18 cellular contexts compared by ENCODE assay signal in genomic region chr2:238817382-238817781, GRCh38. TPM values are rescaled to one million over a fixed set of nuclear protein-coding genes. Genes with fewer than 3 reads are reported as not detected.
DNase-seq lines count a peak whose midpoint lies in the region; ATAC-seq and TF ChIP-seq lines count a peak whose summit lies in the region.
"Had no signal": no experiment of that assay in that cellular context is flagged by ENCODE, and none has a peak within 500 bp of the region (broad histone marks: within the 10 kb centered on the region; RNA-seq: fewer than 3 reads in every experiment).

No MANE protein-coding gene starts in this region.

- no peak for TF ChIP-seq CTCF in glutamatergic neuron (IDR thresholded peaks at IDR 0.05; ENCODE audit: partially characterized antibody, unreplicated experiment)
- no peak for TF ChIP-seq CTCF in neural progenitor cell (IDR thresholded peaks at IDR 0.05)

- no peak overlapping the region for H2AFZ ChIP-seq in neural progenitor cell (replicated peaks)
- H2AFZ ChIP-seq: GM23248 had no signal

- H3K36me3 ChIP-seq in neural progenitor cell = no peaks in the 10 kb centered on the region
- H3K36me3 ChIP-seq: BLaER1 had no signal

- peaks cover 7% of the 10 kb centered on the region for H3K27me3 Mint-ChIP-seq in glutamatergic neuron (ENCODE audit: unreplicated experiment)
- peaks cover 16% of the 10 kb centered on the region for H3K27me3 Mint-ChIP-seq in neural progenitor cell (ENCODE audit: insufficient read depth, low read depth)

- H3K27ac Mint-ChIP-seq in glutamatergic neuron (ENCODE audit: unreplicated experiment) (peak overlapping the region; percentile 88), neural progenitor cell (peak overlapping the region; percentile 69)
- H3K27ac Mint-ChIP-seq: CD8-positive, alpha-beta memory T cell; HFFc6; IgD-negative memory B cell had no signal

- H3K4me3 ChIP-seq in neural progenitor cell = no peak overlapping the region
- H3K4me3 ChIP-seq: BLaER1, GM23248 had no signal

- H3K4me1 Mint-ChIP-seq in glutamatergic neuron (ENCODE audit: low read depth, unreplicated experiment) (peaks cover 15% of the 10 kb centered on the region), neural progenitor cell (peaks cover 30% of the 10 kb centered on the region)
- H3K4me1 Mint-ChIP-seq: CD8-positive, alpha-beta memory T cell; IgD-negative memory B cell had no signal

- no peaks in the 10 kb centered on the region for H3K79me2 ChIP-seq in neural progenitor cell (ENCODE audit: low read depth)

- no peak overlapping the region for H3K9ac ChIP-seq in neural progenitor cell
- H3K9ac ChIP-seq: BLaER1, GM23248 had no signal

- H3K4me1 ChIP-seq in neural progenitor cell = no peaks in the 10 kb centered on the region
- H3K4me1 ChIP-seq: Caco-2 had no signal

- ATAC-seq in HG02938 (IDR thresholded peaks at IDR 0.05; ENCODE audit: unreplicated experiment) (no peak), GM19467 (IDR thresholded peaks at IDR 0.05; ENCODE audit: unreplicated experiment) (no peak)

- H3K4me3 Mint-ChIP-seq in glutamatergic neuron (ENCODE audit: unreplicated experiment) (no peak overlapping the region), neural progenitor cell (no peak overlapping the region)
- H3K4me3 Mint-ChIP-seq: CD8-positive, alpha-beta memory T cell; HFFc6; IgD-negative memory B cell had no signal

- H3F3A ChIP-seq in neural progenitor cell (ENCODE audit: low read depth) = no peaks in the 10 kb centered on the region

- H3K9me3 ChIP-seq in neural progenitor cell (ENCODE audit: low read depth) = no peaks in the 10 kb centered on the region
- H3K9me3 ChIP-seq: Caco-2 had no signal

- H3K9me3 Mint-ChIP-seq in glutamatergic neuron (ENCODE audit: unreplicated experiment) = peaks cover 1% of the 10 kb centered on the region
- H3K9me3 Mint-ChIP-seq in neural progenitor cell = peaks cover 4% of the 10 kb centered on the region

- no peak overlapping the region for H3K27ac ChIP-seq in neural progenitor cell
- H3K27ac ChIP-seq: 22Rv1, BLaER1, GM23248 had no signal

- peaks cover 12% of the 10 kb centered on the region for H3K36me3 Mint-ChIP-seq in glutamatergic neuron (ENCODE audit: unreplicated experiment)
- H3K36me3 Mint-ChIP-seq in neural progenitor cell = no peaks in the 10 kb centered on the region
- H3K36me3 Mint-ChIP-seq: CD8-positive, alpha-beta memory T cell; IgD-negative memory B cell had no signal

- H4K20me1 ChIP-seq in neural progenitor cell (ENCODE audit: low read depth) = no peaks in the 10 kb centered on the region
- H4K20me1 ChIP-seq: BLaER1 had no signal

- no peak overlapping the region for H3K4me2 ChIP-seq in neural progenitor cell

- no peaks in the 10 kb centered on the region for H3K27me3 ChIP-seq in neural progenitor cell
- H3K27me3 ChIP-seq: BLaER1 had no signal

- DNase-seq in activated CD8-positive, alpha-beta memory T cell treated with anti-CD3 and anti-CD28 coated beads for 24 hours = peak; percentile 15
- no peak for DNase-seq in activated CD8-positive, alpha-beta memory T cell treated with anti-CD3 and anti-CD28 coated beads, Interleukin-2, amount 50 U/mL, for 48 hours
- no peak for DNase-seq in glutamatergic neuron
- DNase-seq in neural progenitor cell (ENCODE audit: low spot score) = no peak
- DNase-seq in cortex of kidney (lab: John Stamatoyannopoulos, UW) = no peak
- DNase-seq: AML-193; Caco-2; CD8-positive, alpha-beta memory T cell; GM23248; HCEC 1CT; HFFc6; KG1 had no signal

RNA-seq across cellular contexts. Expression of gene TWIST2, which starts 30.5 kb away (rescaled TPM):
- total RNA-seq in glutamatergic neuron (ENCODE audit: unreplicated experiment) (not detected), neural progenitor cell (ENCODE audit: low replicate concordance) (0.51 and 1.7 TPM in 2 replicates)
- total RNA-seq: A673; Caco-2; CD8-positive, alpha-beta memory T cell had no signal
